Comparison of ENCODE assay signal across 9 cellular contexts in genomic region chr3:131174752-131175151, GRCh38.
A peak's percentile ranks its signal among the peaks of the same experiment; 100 is the strongest.
DNase-seq lines count a peak whose midpoint lies in the region; ATAC-seq, FAIRE-seq and TF ChIP-seq lines count a peak whose summit lies in the region.
"Had no signal": no experiment of that assay in that cellular context is flagged by ENCODE, and none has a peak within 500 bp of the region (broad histone marks: within the 10 kb centered on the region; RNA-seq: fewer than 3 reads in every experiment).

No MANE protein-coding gene starts in this region.

- FAIRE-seq in astrocyte (lab: Jason Lieb, UNC): no peak

- H3K4me2 ChIP-seq in DND-41 (ENCODE audit: insufficient read depth, low read length) (peak overlapping the region; percentile 30; the same call in 1 of the 2 replicates), astrocyte (ENCODE audit: low read length) (no peak overlapping the region)

- H3K4me1 ChIP-seq in DND-41 (ENCODE audit: insufficient read depth, low read length) (peaks cover 34% of the 10 kb centered on the region), astrocyte (ENCODE audit: insufficient read depth, low read length) (peaks cover 3% of the 10 kb centered on the region)

- POLR2A ChIA-PET in HEK293T (lab: Yijun Ruan, JAX) (no interaction called here), RWPE1 (lab: Yijun Ruan, JAX; ENCODE audit: low non-redundant PET) (no interaction called here)

- no peaks in the 10 kb centered on the region for H3K9me3 ChIP-seq in DND-41 (ENCODE audit: insufficient read depth, low read length, severe bottlenecking)
- H3K9me3 ChIP-seq in astrocyte (ENCODE audit: insufficient read depth, low read depth, low read length): no peaks in the 10 kb centered on the region

- H2AFZ ChIP-seq in DND-41 (ENCODE audit: low read depth, low read length): no peak overlapping the region
- peak overlapping the region; percentile 39 for H2AFZ ChIP-seq in astrocyte (ENCODE audit: low read depth, low read length)

- no peaks in the 10 kb centered on the region for H4K20me1 ChIP-seq in DND-41 (ENCODE audit: insufficient read depth, low read length)
- no peaks in the 10 kb centered on the region for H4K20me1 ChIP-seq in astrocyte (ENCODE audit: insufficient read depth, low read length)

- peak overlapping the region; percentile 69 for H3K27ac Mint-ChIP-seq in astrocyte (ENCODE audit: unreplicated experiment)
- H3K27ac Mint-ChIP-seq: dendritic cell treated with granulocyte-macrophage colony-stimulating factor and Interleukin-4, amounts not matched to agents 40 ng/mL and 50 ng/mL, for 4 days had no signal

- H3K79me2 ChIP-seq in DND-41 (ENCODE audit: insufficient read depth, low read length) (no peaks in the 10 kb centered on the region), astrocyte (ENCODE audit: insufficient read depth, low read length) (no peaks in the 10 kb centered on the region)

- H3K27ac ChIP-seq in DND-41 (ENCODE audit: low read length): peak overlapping the region; percentile 71
- H3K27ac ChIP-seq in astrocyte (ENCODE audit: low read depth, low read length): no peak overlapping the region
- H3K27ac ChIP-seq in RWPE1: no peak overlapping the region

- no peaks in the 10 kb centered on the region for H3K36me3 ChIP-seq in DND-41 (ENCODE audit: insufficient read depth, low read length)
- H3K36me3 ChIP-seq in astrocyte (ENCODE audit: insufficient read depth, low read length): no peaks in the 10 kb centered on the region

- ATAC-seq in DND-41 (ENCODE audit: insufficient read depth, low read depth) (peak; percentile 100), GM19395 (IDR thresholded peaks at IDR 0.05; ENCODE audit: unreplicated experiment) (peak; percentile 93), HG03439 (IDR thresholded peaks at IDR 0.05; ENCODE audit: unreplicated experiment) (peak; percentile 74)

- peak; percentile 20 for TF ChIP-seq CTCF in DND-41 (IDR thresholded peaks at IDR 0.05; ENCODE audit: borderline replicate concordance, extremely low read depth, low read length, poor library complexity, severe bottlenecking)
- no peak for TF ChIP-seq CTCF in astrocyte (IDR thresholded peaks at IDR 0.05; ENCODE audit: insufficient read depth, low read depth, low read length)
- TF ChIP-seq CTCF in RWPE1 (conservative IDR thresholded peaks at IDR 0.05; ENCODE audit: low read depth): no peak

- CTCF ChIA-PET in HEK293T (lab: Yijun Ruan, JAX): no interaction called here
- CTCF ChIA-PET in RWPE1 (lab: Yijun Ruan, JAX): no interaction called here

- no peaks in the 10 kb centered on the region for H3K27me3 Mint-ChIP-seq in astrocyte (ENCODE audit: low read depth, unreplicated experiment)
- H3K27me3 Mint-ChIP-seq: dendritic cell treated with granulocyte-macrophage colony-stimulating factor and Interleukin-4, amounts not matched to agents 40 ng/mL and 50 ng/mL, for 4 days had no signal

- peak; percentile 78 for DNase-seq in DND-41
- peak; percentile 27 for DNase-seq in astrocyte (ENCODE audit: low read depth)
- no peak for DNase-seq in HEK293T (ENCODE audit: extremely low spot score)
- DNase-seq in inferior parietal cortex (ENCODE audit: extremely low spot score): no peak
- DNase-seq in erythroblast (lab: John Stamatoyannopoulos, UW): no peak
- DNase-seq in RWPE1 (ENCODE audit: low spot score): no peak

- H3K4me3 ChIP-seq in DND-41 (ENCODE audit: low read depth in 1 of 2, low read length in 2 of 2) (no peak overlapping the region), astrocyte (ENCODE audit: insufficient read depth, low read depth, low read length) (no peak overlapping the region)

- no peaks in the 10 kb centered on the region for H3K27me3 ChIP-seq in DND-41 (ENCODE audit: insufficient read depth, low read length, poor library complexity)
- no peaks in the 10 kb centered on the region for H3K27me3 ChIP-seq in astrocyte (ENCODE audit: insufficient read depth, low read length)

- no peak for TF ChIP-seq POLR2A in erythroblast (IDR thresholded peaks at IDR 0.05; ENCODE audit: low read length)

- peaks cover 4% of the 10 kb centered on the region for H3K4me1 Mint-ChIP-seq in astrocyte (ENCODE audit: low read depth, unreplicated experiment)

- H3K9ac ChIP-seq in DND-41 (ENCODE audit: low read depth, low read length) (no peak overlapping the region), astrocyte (ENCODE audit: low read length) (no peak overlapping the region)

- H3K4me3 Mint-ChIP-seq in astrocyte (ENCODE audit: unreplicated experiment): no peak overlapping the region
- H3K4me3 Mint-ChIP-seq: dendritic cell treated with granulocyte-macrophage colony-stimulating factor and Interleukin-4, amounts not matched to agents 40 ng/mL and 50 ng/mL, for 4 days had no signal

- H3K36me3 Mint-ChIP-seq in astrocyte (ENCODE audit: low read depth, unreplicated experiment): peaks cover 2% of the 10 kb centered on the region

- H3K9me3 Mint-ChIP-seq in astrocyte (ENCODE audit: unreplicated experiment): no peaks in the 10 kb centered on the region
- H3K9me3 Mint-ChIP-seq: dendritic cell treated with granulocyte-macrophage colony-stimulating factor and Interleukin-4, amounts not matched to agents 40 ng/mL and 50 ng/mL, for 4 days had no signal

TF ChIP-seq in HEK293T, 16 proteins besides CTCF, POLR2A, EP300 and RAD21:
- TF ChIP-seq L3MBTL2 (conservative IDR thresholded peaks at IDR 0.05) (no peak), TARDBP (IDR thresholded peaks at IDR 0.05) (no peak), FOXM1 (IDR thresholded peaks at IDR 0.05; ENCODE audit: borderline replicate concordance) (no peak), CTBP1 (IDR thresholded peaks at IDR 0.05; ENCODE audit: borderline replicate concordance) (no peak), LEF1 (IDR thresholded peaks at IDR 0.05; ENCODE audit: borderline replicate concordance) (no peak), SP1 (IDR thresholded peaks at IDR 0.05) (no peak), ARNT (IDR thresholded peaks at IDR 0.05) (no peak), FOXA1 (IDR thresholded peaks at IDR 0.05) (no peak), ZNF384 (IDR thresholded peaks at IDR 0.05) (no peak), HDGF (IDR thresholded peaks at IDR 0.05; ENCODE audit: borderline replicate concordance) (no peak), BHLHE40 (IDR thresholded peaks at IDR 0.05; ENCODE audit: borderline replicate concordance) (no peak), SUZ12 (IDR thresholded peaks at IDR 0.05) (no peak), PKNOX1 (IDR thresholded peaks at IDR 0.05) (no peak), NFRKB (IDR thresholded peaks at IDR 0.05) (no peak), ELF4 (IDR thresholded peaks at IDR 0.05) (no peak)

Comparison
In these comparisons a context has a peak if more than half of its experiments do, and no peak if none do; other contexts are left out.
1. DNase-seq: peak in DND-41 (single experiment) and astrocyte (single experiment); none in HEK293T (single experiment), inferior parietal cortex (single experiment), erythroblast (0 of 2) and RWPE1 (single experiment).
2. Peak in every context shown above with its lines, with median percentiles within 50 percentile points of each other: ATAC-seq.